10 cellular contexts compared by ENCODE assay signal in genomic region chr9:107483666-107484065, GRCh38. TPM values are rescaled to one million over a fixed set of nuclear protein-coding genes. Genes with fewer than 3 reads are reported as not detected.
A peak's percentile ranks its signal among the peaks of the same experiment; 100 is the strongest.
DNase-seq lines count a peak whose midpoint lies in the region; ATAC-seq and TF ChIP-seq lines count a peak whose summit lies in the region.
"Had no signal": no experiment of that assay in that cellular context is flagged by ENCODE, and none has a peak within 500 bp of the region (broad histone marks: within the 10 kb centered on the region; RNA-seq: fewer than 3 reads in every experiment).

No MANE protein-coding gene starts in this region.

- no peak overlapping the region for H3K18ac ChIP-seq in mesenchymal stem cell (ENCODE audit: low read depth in 1 of 2, low read length in 2 of 2)

- H3K9me3 Mint-ChIP-seq in type B pancreatic cell, result no peaks in the 10 kb centered on the region

- H3K79me1 ChIP-seq in mesenchymal stem cell (replicated peaks; ENCODE audit: low read length, poor library complexity, severe bottlenecking), result peaks cover 2% of the 10 kb centered on the region

- no peak overlapping the region for H4K8ac ChIP-seq in mesenchymal stem cell (ENCODE audit: low read length)

- H3K27me3 Mint-ChIP-seq in type B pancreatic cell, result peaks cover 34% of the 10 kb centered on the region

- DNase-seq in CD1c-positive myeloid dendritic cell (ENCODE audit: extremely low spot score), result peak; percentile 28
- DNase-seq in colonic mucosa, result no peak
- DNase-seq in mesenchymal stem cell, result peak; percentile 75
- DNase-seq in type B pancreatic cell (ENCODE audit: extremely low spot score, unreplicated experiment), result no peak
- no peak for DNase-seq in stimulated activated CD4-positive, alpha-beta T cell treated with anti-CD3 and anti-CD28 coated beads, Interleukin-1b, Interleukin-23, amount 100 ng/mL, for 48 hours
- no peak for DNase-seq in ACHN
- DNase-seq: NK-92 treated with Interleukin-12 subunit alpha and Interleukin-12 subunit beta, amount 100 ng/mL, for 24 hours had no signal

- no peak overlapping the region for H3K14ac ChIP-seq in mesenchymal stem cell (ENCODE audit: low read length in 2 of 2)

- H3K36me3 ChIP-seq in colonic mucosa, result no peaks in the 10 kb centered on the region
- H3K36me3 ChIP-seq in mesenchymal stem cell (ENCODE audit: control insufficient read depth in 1 of 2, insufficient read depth in 2 of 2, low read depth in 1 of 2, low read length in 2 of 2), result peaks cover 6 to 43% of the 10 kb centered on the region in 2 experiments

- peak overlapping the region in 1 of 2 donors; percentile 31 for H3K9ac ChIP-seq in colonic mucosa (ENCODE audit: low read depth in 2 of 2, low read length in 2 of 2)
- H3K9ac ChIP-seq in mesenchymal stem cell (ENCODE audit: low read length), result peak overlapping the region; percentile 96

- no peak overlapping the region for H4K91ac ChIP-seq in mesenchymal stem cell (ENCODE audit: low read length)

- H2BK5ac ChIP-seq in mesenchymal stem cell (ENCODE audit: low read depth, low read length, poor library complexity, severe bottlenecking), result no peak overlapping the region

- no peak for ATAC-seq in HG02870 (IDR thresholded peaks at IDR 0.05; ENCODE audit: unreplicated experiment)

- in situ Hi-C loops in ACHN (cut with HindIII; ENCODE audit: low pct_ligation_motif_present, low pct_unique_long_range_greater_than_20kb, low sequenced_read_pairs), result no loop called here

- H3K9me3 ChIP-seq in colonic mucosa, result no peaks in the 10 kb centered on the region
- H3K9me3 ChIP-seq in mesenchymal stem cell (ENCODE audit: control insufficient read depth, low read length), result no peaks in the 10 kb centered on the region
- H3K9me3 ChIP-seq: A549 had no signal

- no peaks in the 10 kb centered on the region for H3K4me1 ChIP-seq in colonic mucosa
- H3K4me1 ChIP-seq in mesenchymal stem cell (ENCODE audit: control insufficient read depth, insufficient read depth, low read depth, low read length), result peaks cover 16% of the 10 kb centered on the region

- no peak overlapping the region for H3K4me2 ChIP-seq in mesenchymal stem cell (ENCODE audit: low read length, poor library complexity, severe bottlenecking)
- H3K4me2 ChIP-seq: A549 had no signal

- 86% methylated on average over 2 of the region's 2 CpGs for WGBS in mesenchymal stem cell

- H2BK120ac ChIP-seq in mesenchymal stem cell (ENCODE audit: low read depth, low read length), result no peak overlapping the region

- no peak overlapping the region for H2AFZ ChIP-seq in mesenchymal stem cell (ENCODE audit: low read depth, low read length)

- H2BK12ac ChIP-seq in mesenchymal stem cell (ENCODE audit: low read length in 2 of 2), result no peak overlapping the region

- peaks cover 16% of the 10 kb centered on the region for H3K36me3 Mint-ChIP-seq in type B pancreatic cell

- H2BK15ac ChIP-seq in mesenchymal stem cell (ENCODE audit: low read depth, poor library complexity, severe bottlenecking), result no peak overlapping the region

- TF ChIP-seq CTCF in colonic mucosa (IDR thresholded peaks at IDR 0.05) (no peak), type B pancreatic cell (conservative IDR thresholded peaks at IDR 0.05) (no peak)

- H3K4me3 ChIP-seq in colonic mucosa (no peak overlapping the region), mesenchymal stem cell (ENCODE audit: insufficient read depth in 1 of 2, low read depth in 1 of 2, low read length in 2 of 2) (peak overlapping the region in 1 of 2 experiments; percentile 96)
- H3K4me3 ChIP-seq: A549 had no signal

- H2AK5ac ChIP-seq in mesenchymal stem cell (ENCODE audit: low read length, severe bottlenecking), result no peak overlapping the region

- H3K4me1 Mint-ChIP-seq in type B pancreatic cell (ENCODE audit: unreplicated experiment), result no peaks in the 10 kb centered on the region

- H3K27ac Mint-ChIP-seq in type B pancreatic cell, result no peak overlapping the region

- intact Hi-C loops in colonic mucosa (cut with DNase I), result loop anchor here (5.0 to 10.0 kb wide), 4 partner anchors 271 to 789 kb away; no protein-coding TSS in a partner anchor

- H3K27ac ChIP-seq in colonic mucosa (peak overlapping the region; percentile 79), mesenchymal stem cell (ENCODE audit: low read length, poor library complexity, severe bottlenecking) (no peak overlapping the region)
- H3K27ac ChIP-seq: A549 had no signal

- H3K4me3 Mint-ChIP-seq in type B pancreatic cell, result peak overlapping the region; percentile 40

- H3K4ac ChIP-seq in mesenchymal stem cell (ENCODE audit: low read depth in 1 of 2, low read length in 2 of 2), result no peak overlapping the region

- no peaks in the 10 kb centered on the region for H3K27me3 ChIP-seq in colonic mucosa
- peaks cover 0 to 17% of the 10 kb centered on the region in 2 experiments for H3K27me3 ChIP-seq in mesenchymal stem cell (ENCODE audit: control insufficient read depth in 1 of 2, insufficient read depth in 1 of 2, low read length in 2 of 2)

- no peak overlapping the region for H3K23ac ChIP-seq in mesenchymal stem cell (ENCODE audit: low read length in 2 of 2)

RNA-seq across cellular contexts. Expression of gene KLF4, which starts 5.9 kb away (rescaled TPM):
- total RNA-seq in colonic mucosa, result 100 to 1,000 TPM; 209 to 398 TPM
- polyA plus RNA-seq in mesenchymal stem cell (2013, experiment 1 of 2), result 21.2 TPM
- 21.0 TPM for polyA plus RNA-seq in mesenchymal stem cell (2013, experiment 2 of 2)
- total RNA-seq in type B pancreatic cell (ENCODE audit: low replicate concordance), result 49.5 and 136 TPM in 2 replicates
- total RNA-seq: OCI-LY7 had no signal

Comparison
In these comparisons a context has a peak if more than half of its experiments do, and no peak if none do; other contexts are left out.
1. DNase-seq: peak in CD1c-positive myeloid dendritic cell (single experiment) and mesenchymal stem cell (single experiment); none in colonic mucosa (single experiment), type B pancreatic cell (single experiment), stimulated activated CD4-positive, alpha-beta T cell treated with anti-CD3 and anti-CD28 coated beads, Interleukin-1b, Interleukin-23, amount 100 ng/mL, for 48 hours (single experiment) and ACHN (single experiment).